ENCODE assay signal across 16 cellular contexts in the genomic region with DNA sequence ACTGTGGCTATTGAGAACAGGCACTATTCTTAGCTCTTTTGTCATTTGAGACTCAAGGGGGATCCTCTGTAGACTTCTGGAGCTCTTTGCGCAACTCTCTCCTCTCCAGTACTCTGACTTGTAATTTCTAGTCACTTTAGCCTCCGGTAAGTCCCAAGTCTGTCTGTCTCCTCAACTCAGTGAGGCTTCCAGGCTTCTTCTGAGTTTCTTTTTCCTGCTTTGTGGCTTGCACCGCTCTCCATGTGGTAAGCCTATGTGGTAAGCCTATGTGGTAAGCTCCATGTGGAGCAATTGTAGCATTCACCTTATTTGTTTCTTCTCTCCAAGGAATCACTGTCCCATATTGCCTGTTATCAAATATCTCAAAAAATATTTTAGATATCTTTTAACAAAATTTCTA.
"Had no signal": no experiment of that assay in that cellular context is flagged by ENCODE, and none has a peak within 500 bp of the region (broad histone marks: within the 10 kb centered on the region; RNA-seq: fewer than 3 reads in every experiment).

No MANE protein-coding gene starts in this region.

- H3K27ac ChIP-seq: colonic mucosa, esophagus muscularis mucosa, transverse colon had no signal

- H3K27ac Mint-ChIP-seq: activated naive CD8-positive, alpha-beta T cell treated with anti-CD3 and anti-CD28 coated beads for 36 hours; activated T-helper 2 cell treated with anti-CD3 and anti-CD28 coated beads, Interferon-gamma antibody, Interleukin-2, Interleukin-4, amounts not matched to agents 10 μg/mL and 5 μg/mL and 100 μg/mL, durations not matched to agents 14 hours and 24 hours and 36 hours; brain had no signal

- H3K4me3 ChIP-seq: colonic mucosa, esophagus muscularis mucosa, transverse colon had no signal

- ATAC-seq: activated CD4-positive, CD25-positive, alpha-beta regulatory T cell treated with anti-CD3 and anti-CD28 coated beads, Interleukin-2, amount 50 U/mL, for 24 hours; left lobe of liver; naive thymus-derived CD8-positive, alpha-beta T cell had no signal

- H3K27me3 Mint-ChIP-seq: activated naive CD8-positive, alpha-beta T cell treated with anti-CD3 and anti-CD28 coated beads for 36 hours; brain; naive thymus-derived CD8-positive, alpha-beta T cell had no signal

- H3K4me3 Mint-ChIP-seq: activated naive CD8-positive, alpha-beta T cell treated with anti-CD3 and anti-CD28 coated beads for 36 hours; brain had no signal

- H3K4me1 ChIP-seq: colonic mucosa, esophagus muscularis mucosa, transverse colon had no signal

- H3K36me3 ChIP-seq: colonic mucosa, esophagus muscularis mucosa had no signal

- H3K36me3 Mint-ChIP-seq: brain had no signal

- DNase-seq: activated CD4-positive, alpha-beta T cell treated with anti-CD3 and anti-CD28 coated beads, Interleukin-2, amount 50 U/mL, for 1 hour; activated naive CD8-positive, alpha-beta T cell treated with anti-CD3 and anti-CD28 coated beads for 36 hours; central memory CD4-positive, alpha-beta T cell; colonic mucosa; islet precursor cell; naive thymus-derived CD8-positive, alpha-beta T cell; stimulated activated CD4-positive, alpha-beta T cell treated with anti-CD3 and anti-CD28 coated beads, Interleukin-2, amount 100 ng/mL, for 48 hours; stimulated activated naive CD4-positive, alpha-beta T cell treated with Interleukin-2 at 50 U/mL for 16 hours; substantia nigra; T-helper 2 cell; transverse colon had no signal

- H3K27me3 ChIP-seq: colonic mucosa, esophagus muscularis mucosa, transverse colon had no signal

- H3K4me1 Mint-ChIP-seq: brain had no signal
